8 cellular contexts compared by ENCODE assay signal in genomic region chr18:49021433-49022129, GRCh38.
DNase-seq lines count a peak whose midpoint lies in the region; ATAC-seq and TF ChIP-seq lines count a peak whose summit lies in the region.

No MANE protein-coding gene starts in this region.

- H3K79me2 ChIP-seq in fibroblast of lung (ENCODE audit: control insufficient read depth, insufficient read depth, low read length): no peaks in the 10 kb centered on the region

- H3K36me3 ChIP-seq in KOPT-K1 (ENCODE audit: insufficient read depth, low read length): no peaks in the 10 kb centered on the region
- H3K36me3 ChIP-seq in fibroblast of lung (ENCODE audit: control insufficient read depth, insufficient read depth, low read length): no peaks in the 10 kb centered on the region

- no peak overlapping the region for H2AFZ ChIP-seq in fibroblast of lung (ENCODE audit: low read length)

- H4K20me1 ChIP-seq in fibroblast of lung (ENCODE audit: control insufficient read depth, extremely low read depth, insufficient read depth, low read length): no peaks in the 10 kb centered on the region

- intact Hi-C loops in posterior vena cava (cut with DNase I): no loop called here

- peak; percentile 59 for TF ChIP-seq CTCF in GM12865 (IDR thresholded peaks at IDR 0.05; ENCODE audit: insufficient read depth, low read depth, low read length, missing control alignments)
- TF ChIP-seq CTCF in fibroblast of lung (conservative IDR thresholded peaks at IDR 0.05 in 1 of 2, IDR thresholded peaks at IDR 0.05 in 1 of 2; ENCODE audit: low read depth in 1 of 2, low read length in 2 of 2): peak; percentile 26 to 45

- H3K9ac ChIP-seq in fibroblast of lung (ENCODE audit: insufficient read depth, low read length): no peak overlapping the region

- peak; percentile 75 for DNase-seq in GM12865 (ENCODE audit: low read depth)
- DNase-seq in activated CD4-positive, alpha-beta T cell treated with anti-CD3 and anti-CD28 coated beads, Interleukin-2, amount 50 U/mL, for 4 hours: peak; percentile 30 to 32
- peak; percentile 29 to 31 for DNase-seq in fibroblast of lung (ENCODE audit: low read depth in 2 of 2)
- DNase-seq in posterior vena cava (ENCODE audit: low spot score): peak; percentile 87
- no peak for DNase-seq in NCI-H345 treated with DMSO at 0.1 percent for 48 hours (lab: John Stamatoyannopoulos, UW; ENCODE audit: unreplicated experiment)

- H3K27ac ChIP-seq in KOPT-K1 (ENCODE audit: low read depth, low read length, poor library complexity, severe bottlenecking) (peak overlapping the region; percentile 93), fibroblast of lung (ENCODE audit: insufficient read depth, low read length) (no peak overlapping the region)

- H3K4me2 ChIP-seq in fibroblast of lung (ENCODE audit: extremely low read depth, insufficient read depth, low read length): no peak overlapping the region

- ATAC-seq in GM21576 (IDR thresholded peaks at IDR 0.05; ENCODE audit: unreplicated experiment) (no peak), GM19455 (IDR thresholded peaks at IDR 0.05; ENCODE audit: unreplicated experiment) (no peak)

- H3K9me3 ChIP-seq in KOPT-K1 (ENCODE audit: insufficient read depth, low read length, poor library complexity, severe bottlenecking) (no peaks in the 10 kb centered on the region), fibroblast of lung (ENCODE audit: control insufficient read depth, insufficient read depth, low read depth, low read length) (no peaks in the 10 kb centered on the region)

- no peaks in the 10 kb centered on the region for H3K27me3 ChIP-seq in fibroblast of lung (ENCODE audit: control insufficient read depth, insufficient read depth, low read length)

- H3K4me3 ChIP-seq in GM12865 (ENCODE audit: low read depth, low read length) (no peak overlapping the region), fibroblast of lung (replicated peaks in 1 of 4; ENCODE audit: control extremely low read depth in 1 of 4, insufficient read depth in 1 of 4, low read depth in 3 of 4, low read length in 4 of 4) (no peak overlapping the region)

- H3K4me1 ChIP-seq in fibroblast of lung (ENCODE audit: control insufficient read depth, extremely low read depth, insufficient read depth, low read length): peaks cover 7% of the 10 kb centered on the region
